Comparison of ENCODE assay signal across 2 cellular contexts in the genomic region with DNA sequence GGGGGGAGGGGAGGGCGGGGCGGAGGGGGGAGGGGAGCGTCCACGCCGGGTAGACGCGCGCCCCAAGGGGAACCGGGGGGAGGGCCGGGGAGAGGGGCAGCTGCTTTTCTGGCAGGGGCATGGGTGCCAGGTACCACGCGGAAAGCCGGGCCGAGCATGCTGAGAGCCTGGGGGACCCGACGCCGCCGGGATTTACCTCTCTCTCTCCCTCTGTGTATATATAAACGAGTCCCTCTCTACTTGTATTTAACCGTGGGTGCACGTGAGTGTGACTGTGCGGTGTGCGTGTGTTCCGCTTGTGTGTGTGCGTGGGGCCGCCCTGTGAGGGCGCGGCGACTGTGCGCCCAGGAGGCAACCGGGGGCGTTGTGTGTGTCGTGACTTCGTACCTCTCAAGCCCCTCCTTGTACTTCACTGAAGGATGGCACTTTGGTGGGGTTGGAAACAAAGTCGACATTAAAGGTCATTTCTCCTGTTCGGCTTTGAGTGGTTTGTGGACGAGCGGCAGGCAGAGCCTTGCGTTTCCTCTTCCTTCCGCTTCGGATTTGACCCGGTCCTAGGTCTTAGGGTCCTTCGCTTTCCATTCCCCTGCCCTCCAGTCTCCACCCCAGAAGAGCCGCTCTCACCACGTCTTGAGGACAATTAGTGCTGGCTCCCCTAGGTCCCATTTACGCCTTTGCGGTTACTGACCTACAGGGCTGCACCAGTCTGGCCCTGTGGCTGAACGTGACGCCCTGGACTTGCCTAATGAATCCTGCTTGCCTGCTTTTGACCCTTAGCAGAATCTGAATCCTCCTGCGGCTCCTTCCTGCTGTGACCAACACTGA.
TF ChIP-seq lines count a peak whose summit lies in the region.

No MANE protein-coding gene starts in this region.

TF ChIP-seq in liver, 16 proteins besides CTCF, POLR2A, EP300 and RAD21:
- TF ChIP-seq NR2F2 (IDR thresholded peaks at IDR 0.05), result peak; percentile 50
- TF ChIP-seq RXRA (IDR thresholded peaks at IDR 0.05), result peak; percentile 64 to 67
- no peak for TF ChIP-seq HNF4A (conservative IDR thresholded peaks at IDR 0.05)

TF ChIP-seq in HepG2, 621 proteins besides CTCF, POLR2A, EP300 and RAD21:
- no peak for TF ChIP-seq ZSCAN20 (CRISPR knock-in tag; IDR thresholded peaks at IDR 0.05; ENCODE audit: borderline replicate concordance)
- TF ChIP-seq KLF9 (CRISPR knock-in tag; IDR thresholded peaks at IDR 0.05; ENCODE audit: low read depth), result no peak
- TF ChIP-seq ZNF326 (CRISPR knock-in tag; IDR thresholded peaks at IDR 0.05; ENCODE audit: borderline replicate concordance), result no peak
- TF ChIP-seq, protein P1, sequence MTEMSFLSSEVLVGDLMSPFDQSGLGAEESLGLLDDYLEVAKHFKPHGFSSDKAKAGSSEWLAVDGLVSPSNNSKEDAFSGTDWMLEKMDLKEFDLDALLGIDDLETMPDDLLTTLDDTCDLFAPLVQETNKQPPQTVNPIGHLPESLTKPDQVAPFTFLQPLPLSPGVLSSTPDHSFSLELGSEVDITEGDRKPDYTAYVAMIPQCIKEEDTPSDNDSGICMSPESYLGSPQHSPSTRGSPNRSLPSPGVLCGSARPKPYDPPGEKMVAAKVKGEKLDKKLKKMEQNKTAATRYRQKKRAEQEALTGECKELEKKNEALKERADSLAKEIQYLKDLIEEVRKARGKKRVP (CRISPR knock-in tag; IDR thresholded peaks at IDR 0.05), result no peak
- TF ChIP-seq TBL1XR1 (IDR thresholded peaks at IDR 0.05; ENCODE audit: borderline replicate concordance, low read length, partially characterized antibody), result no peak
- TF ChIP-seq, protein P2, sequence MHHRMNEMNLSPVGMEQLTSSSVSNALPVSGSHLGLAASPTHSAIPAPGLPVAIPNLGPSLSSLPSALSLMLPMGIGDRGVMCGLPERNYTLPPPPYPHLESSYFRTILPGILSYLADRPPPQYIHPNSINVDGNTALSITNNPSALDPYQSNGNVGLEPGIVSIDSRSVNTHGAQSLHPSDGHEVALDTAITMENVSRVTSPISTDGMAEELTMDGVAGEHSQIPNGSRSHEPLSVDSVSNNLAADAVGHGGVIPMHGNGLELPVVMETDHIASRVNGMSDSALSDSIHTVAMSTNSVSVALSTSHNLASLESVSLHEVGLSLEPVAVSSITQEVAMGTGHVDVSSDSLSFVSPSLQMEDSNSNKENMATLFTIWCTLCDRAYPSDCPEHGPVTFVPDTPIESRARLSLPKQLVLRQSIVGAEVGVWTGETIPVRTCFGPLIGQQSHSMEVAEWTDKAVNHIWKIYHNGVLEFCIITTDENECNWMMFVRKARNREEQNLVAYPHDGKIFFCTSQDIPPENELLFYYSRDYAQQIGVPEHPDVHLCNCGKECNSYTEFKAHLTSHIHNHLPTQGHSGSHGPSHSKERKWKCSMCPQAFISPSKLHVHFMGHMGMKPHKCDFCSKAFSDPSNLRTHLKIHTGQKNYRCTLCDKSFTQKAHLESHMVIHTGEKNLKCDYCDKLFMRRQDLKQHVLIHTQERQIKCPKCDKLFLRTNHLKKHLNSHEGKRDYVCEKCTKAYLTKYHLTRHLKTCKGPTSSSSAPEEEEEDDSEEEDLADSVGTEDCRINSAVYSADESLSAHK (CRISPR knock-in tag; IDR thresholded peaks at IDR 0.05; ENCODE audit: borderline replicate concordance), result no peak
- TF ChIP-seq PHF21A (CRISPR knock-in tag; IDR thresholded peaks at IDR 0.05), result no peak
- no peak for TF ChIP-seq GATAD1 (CRISPR knock-in tag; IDR thresholded peaks at IDR 0.05)
- TF ChIP-seq SP2 (CRISPR knock-in tag; IDR thresholded peaks at IDR 0.05), result no peak
